In genomic region chr2:157874278-157874825, GRCh38 we compare ENCODE assay signal across 8 cellular contexts. TPM values are rescaled to one million over a fixed set of nuclear protein-coding genes. Genes with fewer than 3 reads are reported as not detected.
DNase-seq lines count a peak whose midpoint lies in the region; ATAC-seq, FAIRE-seq and TF ChIP-seq lines count a peak whose summit lies in the region.

No MANE protein-coding gene starts in this region.

- peaks cover 6% of the 10 kb centered on the region; the same call in 1 of the 2 replicates for H3K23me2 ChIP-seq in H1 (ENCODE audit: low read depth, low read length)

- no peaks in the 10 kb centered on the region for H3K9me3 ChIP-seq in NT2/D1 (ENCODE audit: insufficient read depth, low read length)
- H3K9me3 ChIP-seq in H1 (ENCODE audit: insufficient read depth in 2 of 2, low read depth in 1 of 2, low read length in 1 of 2) = no peaks in the 10 kb centered on the region
- H3K9me3 ChIP-seq in muscle layer of duodenum (ENCODE audit: control insufficient read depth in 1 of 2, low read length in 2 of 2) = no peaks in the 10 kb centered on the region

- no peak overlapping the region for H2BK20ac ChIP-seq in H1 (ENCODE audit: low read length)

- TF ChIP-seq EP300 in H1 (IDR thresholded peaks at IDR 0.05; ENCODE audit: borderline replicate concordance in 1 of 2, low read depth in 2 of 2, low read length in 2 of 2) = no peak

- no peak overlapping the region for H3K14ac ChIP-seq in H1 (ENCODE audit: insufficient read length)

- H3K4ac ChIP-seq in H1 (replicated peaks; ENCODE audit: insufficient read length, low read depth, low read length) = no peak overlapping the region

- peaks cover 4% of the 10 kb centered on the region; the same call in 1 of the 2 replicates for H3K79me1 ChIP-seq in H1 (ENCODE audit: low read depth, low read length)

- no peak overlapping the region for H4K91ac ChIP-seq in H1 (replicated peaks; ENCODE audit: insufficient read length, low read length)

- H4K20me1 ChIP-seq in H1 (replicated peaks in 1 of 2; ENCODE audit: control insufficient read depth in 1 of 2, insufficient read depth in 2 of 2, low read length in 2 of 2) = peaks cover 2 to 4% of the 10 kb centered on the region in 2 experiments

- no peak overlapping the region for H2BK120ac ChIP-seq in H1 (replicated peaks; ENCODE audit: low read depth, low read length)

- TF ChIP-seq RAD21 in H1 (IDR thresholded peaks at IDR 0.05 in 1 of 2, conservative IDR thresholded peaks at IDR 0.05 in 1 of 2; ENCODE audit: low read depth in 2 of 2, low read length in 2 of 2) = no peak

- in situ Hi-C loops in ACHN (cut with HindIII; ENCODE audit: low pct_ligation_motif_present, low pct_unique_long_range_greater_than_20kb, low sequenced_read_pairs) = no loop called here

- H2AFZ ChIP-seq in ACC112 (ENCODE audit: low read length, unreplicated experiment) (no peak overlapping the region), H1 (ENCODE audit: low read length) (no peak overlapping the region)

- H3K4me2 ChIP-seq in H1 (ENCODE audit: insufficient read depth in 1 of 2, low read depth in 2 of 2, low read length in 2 of 2) = peak overlapping the region; percentile 91 to 98

- H3K79me2 ChIP-seq in ACC112 (ENCODE audit: control insufficient read depth, insufficient read depth, low read length, unreplicated experiment) = peaks cover 53% of the 10 kb centered on the region
- peaks cover 6 to 53% of the 10 kb centered on the region in 2 experiments; a peak in 3 of 4 replicates for H3K79me2 ChIP-seq in H1 (ENCODE audit: control insufficient read depth in 1 of 2, insufficient read depth in 2 of 2, low read length in 2 of 2)

- no peak overlapping the region for H2AK5ac ChIP-seq in H1 (ENCODE audit: low read depth, low read length)

- H3K4me3 ChIP-seq in ACC112 (ENCODE audit: low read depth, low read length) = peak overlapping the region; percentile 93
- H3K4me3 ChIP-seq in NT2/D1 (ENCODE audit: insufficient read length, low read depth) = peak overlapping the region; percentile 79
- H3K4me3 ChIP-seq in H1 (ENCODE audit: extremely low read depth in 1 of 4, insufficient read depth in 2 of 4, low read depth in 3 of 4, low read length in 4 of 4) = peak overlapping the region in 2 of 4 experiments; percentile 53 to 78; a peak in 4 of 8 replicates
- H3K4me3 ChIP-seq in muscle layer of duodenum (ENCODE audit: low read depth in 1 of 2, low read length in 2 of 2) = peak overlapping the region; percentile 74 to 82

- H2BK12ac ChIP-seq in H1 (ENCODE audit: low read depth, low read length) = no peak overlapping the region

- peaks cover 28% of the 10 kb centered on the region for H3K4me1 ChIP-seq in ACC112 (ENCODE audit: control insufficient read depth, insufficient read depth, low read length, unreplicated experiment)
- H3K4me1 ChIP-seq in NT2/D1 (ENCODE audit: insufficient read depth, insufficient read length) = no peaks in the 10 kb centered on the region
- peaks cover 0 to 8% (median 3%) of the 10 kb centered on the region in 4 experiments; a peak in 4 of 7 replicates for H3K4me1 ChIP-seq in H1 (replicated peaks in 1 of 4; ENCODE audit: control insufficient read depth in 3 of 4, insufficient read depth in 4 of 4, low read length in 3 of 4)
- peaks cover 4 to 31% of the 10 kb centered on the region in 2 donors for H3K4me1 ChIP-seq in muscle layer of duodenum (ENCODE audit: control insufficient read depth in 1 of 2, insufficient read depth in 2 of 2, low read length in 2 of 2)

- H2BK15ac ChIP-seq in H1 (ENCODE audit: low read length) = no peak overlapping the region

- CTCF ChIA-PET in H1 (lab: Charles Lee; ENCODE audit: partially characterized antibody) = interaction anchor here (0.8 to 1.3 kb wide), 3 partner anchors 32 to 133 kb away, joined by 3 read pairs; no protein-coding TSS in a partner anchor

- TF ChIP-seq CTCF in H1 (IDR thresholded peaks at IDR 0.05; ENCODE audit: control extremely low read depth in 1 of 3, insufficient read depth in 1 of 3, low read depth in 1 of 3, low read length in 3 of 3) = no peak

- no peak overlapping the region for H4K5ac ChIP-seq in H1 (ENCODE audit: insufficient read length, low read depth, low read length)

- FAIRE-seq in H1 (lab: Jason Lieb, UNC) = no peak

- H3K9ac ChIP-seq in NT2/D1 (ENCODE audit: insufficient read length, low read depth) = peak overlapping the region; percentile 15
- no peak overlapping the region for H3K9ac ChIP-seq in H1 (replicated peaks in 1 of 4; ENCODE audit: extremely low read depth in 1 of 4, low read depth in 3 of 4, low read length in 3 of 4)

- no peak for TF ChIP-seq POLR2A in H1 (IDR thresholded peaks at IDR 0.05; ENCODE audit: control extremely low read depth in 1 of 2, low read depth in 2 of 2, low read length in 2 of 2)

- H3K27me3 ChIP-seq in ACC112 (ENCODE audit: insufficient read depth, low read length) = no peaks in the 10 kb centered on the region
- no peaks in the 10 kb centered on the region for H3K27me3 ChIP-seq in NT2/D1 (ENCODE audit: insufficient read depth, insufficient read length)
- peaks cover 0 to 4% (median 0%) of the 10 kb centered on the region in 4 experiments; a peak in 1 of 7 replicates for H3K27me3 ChIP-seq in H1 (replicated peaks in 1 of 4; ENCODE audit: control insufficient read depth in 3 of 4, extremely low read depth in 1 of 4, insufficient read depth in 3 of 4, low read length in 3 of 4)
- no peaks in the 10 kb centered on the region for H3K27me3 ChIP-seq in muscle layer of duodenum (ENCODE audit: low read depth, low read length)

- ATAC-seq in HG03460 (IDR thresholded peaks at IDR 0.05; ENCODE audit: unreplicated experiment) = no peak
- no peak for ATAC-seq in HG02759 (IDR thresholded peaks at IDR 0.05; ENCODE audit: unreplicated experiment)

- H3K18ac ChIP-seq in H1 (ENCODE audit: extremely low read depth, low read length) = no peak overlapping the region

- 0 out of 2 replicates have a peak, but pooled peaks cover 2% of the 10 kb centered on the region for H3K36me3 ChIP-seq in ACC112 (ENCODE audit: insufficient read depth, low read length)
- H3K36me3 ChIP-seq in NT2/D1 (ENCODE audit: insufficient read depth, insufficient read length, low read length) = peaks cover 2% of the 10 kb centered on the region
- H3K36me3 ChIP-seq in H1 (ENCODE audit: control insufficient read depth in 2 of 4, insufficient read depth in 4 of 4, low read length in 3 of 4) = no peaks in the 10 kb centered on the region
- H3K36me3 ChIP-seq in muscle layer of duodenum (ENCODE audit: control insufficient read depth in 1 of 2, insufficient read depth in 2 of 2, low read length in 2 of 2) = no peaks in the 10 kb centered on the region

- no peak overlapping the region for H3K56ac ChIP-seq in H1 (replicated peaks; ENCODE audit: insufficient read length, low read depth, low read length)

- no peak overlapping the region for H3K23ac ChIP-seq in H1 (ENCODE audit: insufficient read length)

- 86% methylated on average over 6 of the region's 6 CpGs; no CpG with 5 or more reads in 1 of the 2 experiments for WGBS in H1 (ENCODE audit: extremely low coverage in 1 of 2, insufficient coverage in 1 of 2, insufficient read length in 1 of 2, insufficient replicate concordance in 2 of 2, low coverage in 1 of 2, low lambda C conversion rate in 2 of 2, missing lambda C conversion rate in 1 of 2), 2 experiments

- H4K8ac ChIP-seq in H1 (ENCODE audit: extremely low read depth, insufficient read depth, low read length) = no peak overlapping the region

- POLR2A ChIA-PET in H1 (lab: Charles Lee; ENCODE audit: partially characterized antibody) = interaction anchor here (0.6 to 1.1 kb wide), 2 partner anchors 53 to 59 kb away, joined by 3 to 4 read pairs; no protein-coding TSS in a partner anchor

- DNase-seq in NT2/D1 (ENCODE audit: low read depth, low spot score) (no peak), H1 (ENCODE audit: low read depth in 1 of 2, low spot score in 2 of 2) (no peak), NCI-H146 treated with DMSO at 0.1 percent for 48 hours (lab: John Stamatoyannopoulos, UW; ENCODE audit: unreplicated experiment) (no peak), ACHN (no peak)

- no peak overlapping the region for H2BK5ac ChIP-seq in H1 (ENCODE audit: low read depth, low read length)

- H3K27ac ChIP-seq in ACC112 (ENCODE audit: low read depth, low read length) (peak overlapping the region; percentile 84), H1 (ENCODE audit: low read depth, low read length) (no peak overlapping the region), muscle layer of duodenum (ENCODE audit: low read length) (peak overlapping the region; percentile 78)

TF ChIP-seq in H1, 55 proteins besides CTCF, POLR2A, EP300 and RAD21 (continues in another document):
- TF ChIP-seq KDM5A (IDR thresholded peaks at IDR 0.05; ENCODE audit: low read length) (no peak), ATF3 (IDR thresholded peaks at IDR 0.05; ENCODE audit: insufficient read depth, low read depth, low read length) (no peak), ASH2L (IDR thresholded peaks at IDR 0.05; ENCODE audit: low read length) (no peak), POU5F1 (IDR thresholded peaks at IDR 0.05; ENCODE audit: low read depth, low read length) (no peak), EZH2 (IDR thresholded peaks at IDR 0.05; ENCODE audit: low read depth, low read length, severe bottlenecking) (no peak), SRF (IDR thresholded peaks at IDR 0.05; ENCODE audit: low read depth, low read length) (no peak), MAX (IDR thresholded peaks at IDR 0.05) (no peak), USF2 (IDR thresholded peaks at IDR 0.05; ENCODE audit: low read length) (no peak)

RNA-seq across cellular contexts. Expression of gene ACVR1, which starts 1.8 kb away (rescaled TPM):
- 17.5 and 17.7 TPM in 2 replicates for total RNA-seq in H1 (2021; fragmentation: NEBNext Ultra II Directional; extraction: Animal tissue kit (Norgen Biotek cat#: 25700))
- polyA plus RNA-seq in H1 (2011; rRNA removed) = 6.3 and 8.5 TPM in 2 replicates
- polyA plus RNA-seq in H1 (2011; cell fraction: cytosol; rRNA removed) = 8.5 TPM
- polyA plus RNA-seq in H1 (2011; cell fraction: nucleus; rRNA removed) = 6.4 TPM
- 12.1 to 13.8 TPM (median 12.9 TPM) in 4 replicates for polyA plus RNA-seq in H1 (2012, experiment 1 of 2)
- polyA plus RNA-seq in H1 (2012, experiment 2 of 2) = 5.3 TPM
- 13.8 TPM for polyA plus RNA-seq in H1 (2013, experiment 1 of 2)
- 14.4 TPM for polyA plus RNA-seq in H1 (2013, experiment 2 of 2)
- polyA minus RNA-seq in H1 (2011; rRNA and poly(A)+ RNA removed) = 12.4 and 14.9 TPM in 2 replicates
- 7.6 TPM for polyA minus RNA-seq in H1 (2011; cell fraction: cytosol; rRNA and poly(A)+ RNA removed)
- polyA minus RNA-seq in H1 (2011; cell fraction: nucleus; rRNA and poly(A)+ RNA removed) = 13.9 TPM
